In the genomic region with DNA sequence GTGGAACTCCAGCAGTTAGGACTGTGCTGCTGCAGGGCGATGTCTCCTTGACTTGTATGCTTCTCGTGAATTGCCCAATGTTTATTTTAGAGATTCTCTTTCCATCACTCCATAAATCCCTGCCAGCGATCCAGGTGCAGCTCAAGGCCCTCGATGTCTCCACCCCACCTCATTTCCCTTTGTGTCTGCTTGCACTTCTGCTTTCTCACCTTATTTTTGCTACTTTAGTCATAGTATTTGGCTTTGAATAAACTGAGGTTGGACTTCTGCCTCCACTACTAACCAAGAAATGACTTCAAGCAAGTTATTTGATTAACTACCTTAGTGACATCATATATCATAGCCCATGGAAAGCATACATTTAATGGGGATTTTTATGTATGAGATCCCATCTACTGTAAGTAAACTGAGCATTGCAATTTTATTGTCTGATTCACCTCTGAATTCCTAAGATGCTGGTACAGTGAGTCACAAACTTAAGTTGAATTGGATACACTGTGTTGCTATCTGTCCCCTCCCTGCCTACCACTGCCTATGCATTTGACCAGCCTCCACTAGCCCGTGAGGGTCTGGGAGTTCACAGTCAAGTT, we compare ENCODE assay signal across 14 cellular contexts.
DNase-seq lines count a peak whose midpoint lies in the region; ATAC-seq and TF ChIP-seq lines count a peak whose summit lies in the region.
"Had no signal": no experiment of that assay in that cellular context is flagged by ENCODE, and none has a peak within 500 bp of the region (broad histone marks: within the 10 kb centered on the region; RNA-seq: fewer than 3 reads in every experiment).

No MANE protein-coding gene starts in this region.

- ATAC-seq in SK-N-SH treated with all-trans-retinoic acid at 6 μM for 48 hours: peak; percentile 28; the same call in 1 of the 3 replicates
- no peak for ATAC-seq in GM21576 (IDR thresholded peaks at IDR 0.05; ENCODE audit: unreplicated experiment)
- no peak for ATAC-seq in activated T-helper 17 cell treated with anti-CD3 and anti-CD28 coated beads, Interleukin-2, amount 50 U/mL, for 72 hours (replicated peaks)
- ATAC-seq in GM21786 (IDR thresholded peaks at IDR 0.05; ENCODE audit: unreplicated experiment): no peak

- H3K27me3 Mint-ChIP-seq in activated T-helper 17 cell treated with anti-CD3 and anti-CD28 coated beads, Interleukin-2, amount 50 U/mL, for 72 hours: no peaks in the 10 kb centered on the region
- H3K27me3 Mint-ChIP-seq: CD8-positive, alpha-beta memory T cell had no signal

- peak; percentile 58 for DNase-seq in COR-L47 (lab: John Stamatoyannopoulos, UW)
- peak; percentile 47 for DNase-seq in LoVo (ENCODE audit: low spot score)
- DNase-seq in kidney glomerular epithelial cell (lab: John Stamatoyannopoulos, UW): peak; percentile 67
- no peak for DNase-seq in 8988T
- DNase-seq: activated CD4-positive, alpha-beta T cell treated with anti-CD3 and anti-CD28 coated beads, Interleukin-2, amount 50 U/mL, for 48 hours; CD8-positive, alpha-beta memory T cell; NCI-H2107; stimulated activated naive CD4-positive, alpha-beta T cell had no signal

- H3K9me3 Mint-ChIP-seq in activated T-helper 17 cell treated with anti-CD3 and anti-CD28 coated beads, Interleukin-2, amount 50 U/mL, for 72 hours: no peaks in the 10 kb centered on the region
- H3K9me3 Mint-ChIP-seq: neural crest cell had no signal

- no peaks in the 10 kb centered on the region for H3K4me1 Mint-ChIP-seq in activated T-helper 17 cell treated with anti-CD3 and anti-CD28 coated beads, Interleukin-2, amount 50 U/mL, for 72 hours
- H3K4me1 Mint-ChIP-seq: CD8-positive, alpha-beta memory T cell; neural crest cell had no signal

- H3K27ac Mint-ChIP-seq in activated T-helper 17 cell treated with anti-CD3 and anti-CD28 coated beads, Interleukin-2, amount 50 U/mL, for 72 hours: no peak overlapping the region
- H3K27ac Mint-ChIP-seq: activated naive CD8-positive, alpha-beta T cell had no signal

- no peaks in the 10 kb centered on the region for H3K36me3 Mint-ChIP-seq in activated T-helper 17 cell treated with anti-CD3 and anti-CD28 coated beads, Interleukin-2, amount 50 U/mL, for 72 hours (ENCODE audit: low read depth)
- H3K36me3 Mint-ChIP-seq: activated naive CD8-positive, alpha-beta T cell; CD8-positive, alpha-beta memory T cell had no signal

- no peak overlapping the region for H3K4me3 Mint-ChIP-seq in activated T-helper 17 cell treated with anti-CD3 and anti-CD28 coated beads, Interleukin-2, amount 50 U/mL, for 72 hours
- H3K4me3 Mint-ChIP-seq: activated naive CD8-positive, alpha-beta T cell; CD8-positive, alpha-beta memory T cell; neural crest cell had no signal

TF ChIP-seq in SK-N-SH treated with all-trans-retinoic acid at 6 μM for 48 hours, 23 proteins besides CTCF, POLR2A, EP300 and RAD21:
- TF ChIP-seq, protein P1, sequence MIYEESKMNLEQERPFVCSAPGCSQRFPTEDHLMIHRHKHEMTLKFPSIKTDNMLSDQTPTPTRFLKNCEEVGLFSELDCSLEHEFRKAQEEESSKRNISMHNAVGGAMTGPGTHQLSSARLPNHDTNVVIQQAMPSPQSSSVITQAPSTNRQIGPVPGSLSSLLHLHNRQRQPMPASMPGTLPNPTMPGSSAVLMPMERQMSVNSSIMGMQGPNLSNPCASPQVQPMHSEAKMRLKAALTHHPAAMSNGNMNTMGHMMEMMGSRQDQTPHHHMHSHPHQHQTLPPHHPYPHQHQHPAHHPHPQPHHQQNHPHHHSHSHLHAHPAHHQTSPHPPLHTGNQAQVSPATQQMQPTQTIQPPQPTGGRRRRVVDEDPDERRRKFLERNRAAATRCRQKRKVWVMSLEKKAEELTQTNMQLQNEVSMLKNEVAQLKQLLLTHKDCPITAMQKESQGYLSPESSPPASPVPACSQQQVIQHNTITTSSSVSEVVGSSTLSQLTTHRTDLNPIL (CRISPR knock-in tag; IDR thresholded peaks at IDR 0.05; ENCODE audit: low read depth): no peak
- TF ChIP-seq ZC3H10 (CRISPR knock-in tag; IDR thresholded peaks at IDR 0.05): no peak
- no peak for TF ChIP-seq ESRRG (CRISPR knock-in tag; IDR thresholded peaks at IDR 0.05)
- TF ChIP-seq ZNF70 (CRISPR knock-in tag; IDR thresholded peaks at IDR 0.05): no peak
- no peak for TF ChIP-seq BACH2 (CRISPR knock-in tag; IDR thresholded peaks at IDR 0.05; ENCODE audit: borderline replicate concordance)
- TF ChIP-seq ARNTL (CRISPR knock-in tag; IDR thresholded peaks at IDR 0.05; ENCODE audit: borderline replicate concordance, low read depth): no peak
- no peak for TF ChIP-seq ZFP30 (CRISPR knock-in tag; IDR thresholded peaks at IDR 0.05)
- TF ChIP-seq SNAI2 (CRISPR knock-in tag; IDR thresholded peaks at IDR 0.05): no peak
- TF ChIP-seq PPARA (CRISPR knock-in tag; IDR thresholded peaks at IDR 0.05; ENCODE audit: borderline replicate concordance): no peak
- TF ChIP-seq ZFP3 (CRISPR knock-in tag; IDR thresholded peaks at IDR 0.05): no peak
- no peak for TF ChIP-seq CSDC2 (CRISPR knock-in tag; IDR thresholded peaks at IDR 0.05)
- no peak for TF ChIP-seq RARB (CRISPR knock-in tag; IDR thresholded peaks at IDR 0.05)
- TF ChIP-seq, protein P2, sequence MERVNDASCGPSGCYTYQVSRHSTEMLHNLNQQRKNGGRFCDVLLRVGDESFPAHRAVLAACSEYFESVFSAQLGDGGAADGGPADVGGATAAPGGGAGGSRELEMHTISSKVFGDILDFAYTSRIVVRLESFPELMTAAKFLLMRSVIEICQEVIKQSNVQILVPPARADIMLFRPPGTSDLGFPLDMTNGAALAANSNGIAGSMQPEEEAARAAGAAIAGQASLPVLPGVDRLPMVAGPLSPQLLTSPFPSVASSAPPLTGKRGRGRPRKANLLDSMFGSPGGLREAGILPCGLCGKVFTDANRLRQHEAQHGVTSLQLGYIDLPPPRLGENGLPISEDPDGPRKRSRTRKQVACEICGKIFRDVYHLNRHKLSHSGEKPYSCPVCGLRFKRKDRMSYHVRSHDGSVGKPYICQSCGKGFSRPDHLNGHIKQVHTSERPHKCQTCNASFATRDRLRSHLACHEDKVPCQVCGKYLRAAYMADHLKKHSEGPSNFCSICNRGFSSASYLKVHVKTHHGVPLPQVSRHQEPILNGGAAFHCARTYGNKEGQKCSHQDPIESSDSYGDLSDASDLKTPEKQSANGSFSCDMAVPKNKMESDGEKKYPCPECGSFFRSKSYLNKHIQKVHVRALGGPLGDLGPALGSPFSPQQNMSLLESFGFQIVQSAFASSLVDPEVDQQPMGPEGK (CRISPR knock-in tag; IDR thresholded peaks at IDR 0.05; ENCODE audit: borderline replicate concordance): no peak
- TF ChIP-seq ZNF565 (CRISPR knock-in tag; conservative IDR thresholded peaks at IDR 0.05; ENCODE audit: low read depth): no peak
TF ChIP-seq in SK-N-SH treated with all-trans-retinoic acid at 6 μM for 48 hours: peak in this region for 0.
